In the genomic region with DNA sequence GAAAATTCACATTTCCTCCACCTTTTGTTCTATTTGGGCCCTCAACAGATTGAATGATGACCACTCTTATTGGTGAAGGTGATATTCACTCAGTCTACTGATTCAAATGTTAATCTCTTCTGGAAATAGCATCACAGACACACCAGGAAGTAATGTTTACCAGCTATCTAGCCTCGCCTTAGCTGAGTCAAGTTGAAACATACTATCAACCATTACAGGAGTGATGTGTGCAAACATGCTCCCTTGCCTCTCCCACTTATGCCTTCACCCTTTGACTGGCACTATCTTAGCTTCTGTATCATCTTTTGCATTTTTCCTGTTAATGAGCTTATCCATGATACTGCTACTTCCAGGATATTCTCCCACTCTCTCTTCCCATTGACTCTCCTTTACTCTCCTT, we compare ENCODE assay signal across 14 cellular contexts.
DNase-seq lines count a peak whose midpoint lies in the region; ATAC-seq, FAIRE-seq and TF ChIP-seq lines count a peak whose summit lies in the region.
"Had no signal": no experiment of that assay in that cellular context is flagged by ENCODE, and none has a peak within 500 bp of the region (broad histone marks: within the 10 kb centered on the region; RNA-seq: fewer than 3 reads in every experiment).

No MANE protein-coding gene starts in this region.

- H3K36me3 ChIP-seq in small intestine (ENCODE audit: control insufficient read depth in 2 of 2, insufficient read depth in 2 of 2, low read length in 2 of 2) (no peaks in the 10 kb centered on the region), MM.1S (replicated peaks; ENCODE audit: insufficient read depth, low read length) (no peaks in the 10 kb centered on the region), lower lobe of right lung (no peaks in the 10 kb centered on the region)
- H3K36me3 ChIP-seq: heart right ventricle, pancreas had no signal

- ATAC-seq in GM19351 (IDR thresholded peaks at IDR 0.05; ENCODE audit: unreplicated experiment) (peak; percentile 69), HG02610 (IDR thresholded peaks at IDR 0.05; ENCODE audit: unreplicated experiment) (peak; percentile 79), HG03342 (IDR thresholded peaks at IDR 0.05; ENCODE audit: unreplicated experiment) (peak; percentile 71), lower lobe of right lung (no peak)
- ATAC-seq: heart right ventricle; stimulated activated naive CD8-positive, alpha-beta T cell treated with anti-CD3 and anti-CD28 coated beads, Interleukin-15, Interleukin-2, amounts not matched to agents 100 U/mL and 50 U/mL, for 24 hours had no signal

- H3K27ac ChIP-seq in small intestine (ENCODE audit: low read depth in 1 of 2, low read length in 1 of 2), result peak overlapping the region in 1 of 2 donors; percentile 48
- no peak overlapping the region for H3K27ac ChIP-seq in MM.1S (ENCODE audit: low read length)
- H3K27ac ChIP-seq in lower lobe of right lung, result no peak overlapping the region
- H3K27ac ChIP-seq: heart right ventricle, HL-60, pancreas, RWPE1 had no signal

- H3K4me3 ChIP-seq in small intestine (ENCODE audit: low read depth in 1 of 2, low read length in 2 of 2) (no peak overlapping the region), MM.1S (ENCODE audit: low read length) (no peak overlapping the region), lower lobe of right lung (no peak overlapping the region)
- H3K4me3 ChIP-seq: heart right ventricle, pancreas had no signal

- no peak for FAIRE-seq in small intestine (lab: Jason Lieb, UNC)
- FAIRE-seq: pancreas had no signal

- intact Hi-C loops in lower lobe of right lung (cut with DNase I), result no loop called here

- TF ChIP-seq CTCF in MM.1S (IDR thresholded peaks at IDR 0.05; ENCODE audit: low read length) (no peak), lower lobe of right lung (IDR thresholded peaks at IDR 0.05) (no peak)

- DNase-seq in small intestine (peak; percentile 67), A172 (ENCODE audit: low spot score) (no peak), MM.1S (no peak), lower lobe of right lung (no peak)
- DNase-seq: amygdala; Calu3; heart right ventricle; pancreas; stimulated activated naive CD8-positive, alpha-beta T cell treated with anti-CD3 and anti-CD28 coated beads, Interleukin-15, Interleukin-2, amounts not matched to agents 100 U/mL and 50 U/mL, for 24 hours had no signal

- H3K9me2 ChIP-seq in MM.1S (replicated peaks; ENCODE audit: insufficient read depth, low read length), result no peaks in the 10 kb centered on the region

- no peaks in the 10 kb centered on the region for H3K27me3 ChIP-seq in small intestine (ENCODE audit: control insufficient read depth in 2 of 2, insufficient read depth in 2 of 2, low read length in 2 of 2)
- no peaks in the 10 kb centered on the region for H3K27me3 ChIP-seq in MM.1S (replicated peaks; ENCODE audit: insufficient read depth, low read length)
- no peaks in the 10 kb centered on the region for H3K27me3 ChIP-seq in lower lobe of right lung (ENCODE audit: low read depth)
- H3K27me3 ChIP-seq: heart right ventricle, pancreas had no signal

- WGBS in small intestine, 3 donors, result 5 to 54% (median 11%) methylated on average over 1 of the region's 1 CpG

- H3K4me2 ChIP-seq in MM.1S (ENCODE audit: low read depth, low read length), result no peak overlapping the region

- no peaks in the 10 kb centered on the region for H4K20me1 ChIP-seq in MM.1S (ENCODE audit: insufficient read depth, low read length)

- H2AFZ ChIP-seq in MM.1S (ENCODE audit: low read length), result no peak overlapping the region

- no peaks in the 10 kb centered on the region for H3K9me3 ChIP-seq in small intestine (ENCODE audit: control insufficient read depth, low read depth)
- no peaks in the 10 kb centered on the region for H3K9me3 ChIP-seq in MM.1S (replicated peaks; ENCODE audit: insufficient read depth, low read length)
- no peaks in the 10 kb centered on the region for H3K9me3 ChIP-seq in lower lobe of right lung
- H3K9me3 ChIP-seq: heart right ventricle, pancreas had no signal

- no peaks in the 10 kb centered on the region for H3K4me1 ChIP-seq in small intestine (ENCODE audit: control insufficient read depth in 2 of 2, insufficient read depth in 1 of 2, low read depth in 1 of 2, low read length in 1 of 2)
- no peaks in the 10 kb centered on the region for H3K4me1 ChIP-seq in MM.1S (ENCODE audit: low read length)
- H3K4me1 ChIP-seq in lower lobe of right lung, result no peaks in the 10 kb centered on the region
- H3K4me1 ChIP-seq: heart right ventricle had no signal

- H3K9ac ChIP-seq in MM.1S (ENCODE audit: low read length), result no peak overlapping the region

- no peaks in the 10 kb centered on the region for H3F3A ChIP-seq in MM.1S (ENCODE audit: insufficient read depth, low read length)

- no peaks in the 10 kb centered on the region for H3K79me2 ChIP-seq in MM.1S (ENCODE audit: low read length)

Comparison
In these comparisons a context has a peak if more than half of its experiments do, and no peak if none do; other contexts are left out.
1. ATAC-seq: peak in GM19351 (single experiment), HG02610 (single experiment) and HG03342 (single experiment); none in lower lobe of right lung (0 of 2).